In genomic region chrX:40121618-40122017, GRCh38 we compare ENCODE assay signal across 23 cellular contexts. TPM values are rescaled to one million over a fixed set of nuclear protein-coding genes. Genes with fewer than 3 reads are reported as not detected.
DNase-seq lines count a peak whose midpoint lies in the region; ATAC-seq and TF ChIP-seq lines count a peak whose summit lies in the region.
"Had no signal": no experiment of that assay in that cellular context is flagged by ENCODE, and none has a peak within 500 bp of the region (broad histone marks: within the 10 kb centered on the region; RNA-seq: fewer than 3 reads in every experiment).

No MANE protein-coding gene starts in this region.

- TF ChIP-seq POLR2A in heart left ventricle (IDR thresholded peaks at IDR 0.05) = no peak

- POLR2A ChIA-PET in PC-9 (lab: Charles Lee; ENCODE audit: unreplicated experiment) = no interaction called here

- no peak overlapping the region for H2AFZ ChIP-seq in PC-9
- H2AFZ ChIP-seq: GM23338 had no signal

- no peaks in the 10 kb centered on the region for H3K36me3 Mint-ChIP-seq in stimulated activated memory B cell treated with anti-CD40 and anti-IgM and Interleukin-4, amounts not matched to agents 10 μg/mL and 1 μg/mL and 100 μg/mL, for 72 hours
- H3K36me3 Mint-ChIP-seq: T-cell had no signal

- TF ChIP-seq CTCF in HL-60 (IDR thresholded peaks at IDR 0.05; ENCODE audit: insufficient read depth, low read length) = no peak
- no peak for TF ChIP-seq CTCF in PC-9 (conservative IDR thresholded peaks at IDR 0.05)
- no peak for TF ChIP-seq CTCF in heart left ventricle (IDR thresholded peaks at IDR 0.05)

- ATAC-seq in stimulated activated memory B cell treated with anti-CD40 and anti-IgM and Interleukin-4, amounts not matched to agents 10 μg/mL and 1 μg/mL and 100 μg/mL, for 72 hours = no peak
- ATAC-seq in heart left ventricle = no peak
- ATAC-seq: GM23338, T-cell had no signal

- H3K4me1 Mint-ChIP-seq in stimulated activated memory B cell treated with anti-CD40 and anti-IgM and Interleukin-4, amounts not matched to agents 10 μg/mL and 1 μg/mL and 100 μg/mL, for 72 hours = peaks cover 15% of the 10 kb centered on the region

- H4K20me1 ChIP-seq in PC-9 (ENCODE audit: insufficient read depth) = no peaks in the 10 kb centered on the region

- intact Hi-C loops in PC-9 (cut with micrococcal nuclease; ENCODE audit: unreplicated experiment) = no loop called here
- intact Hi-C loops in heart left ventricle (cut with DNase I) = no loop called here

- H3K79me2 ChIP-seq in PC-9 (ENCODE audit: low read depth) = no peaks in the 10 kb centered on the region

- peak overlapping the region; percentile 34; the same call in 1 of the 2 replicates for H3K4me2 ChIP-seq in PC-9
- H3K4me2 ChIP-seq: GM23338 had no signal

- CTCF ChIA-PET in PC-9 (lab: Charles Lee) = no interaction called here

- no peaks in the 10 kb centered on the region for H3K27me3 ChIP-seq in HL-60 (ENCODE audit: insufficient read depth, poor library complexity, severe bottlenecking)
- no peaks in the 10 kb centered on the region for H3K27me3 ChIP-seq in PC-9 (ENCODE audit: insufficient read depth, low read depth)
- peaks cover 0 to 6% (median 0%) of the 10 kb centered on the region in 9 donors for H3K27me3 ChIP-seq in heart left ventricle

- H3K9me3 ChIP-seq in PC-9 (ENCODE audit: insufficient read depth, low read depth) (no peaks in the 10 kb centered on the region), heart left ventricle (no peaks in the 10 kb centered on the region)

- no peaks in the 10 kb centered on the region for H3K27me3 Mint-ChIP-seq in stimulated activated memory B cell treated with anti-CD40 and anti-IgM and Interleukin-4, amounts not matched to agents 10 μg/mL and 1 μg/mL and 100 μg/mL, for 72 hours

- DNase-seq in NCI-H2029 treated with DMSO at 0.1 percent for 48 hours (lab: John Stamatoyannopoulos, UW) = peak; percentile 60
- no peak for DNase-seq in NCI-H2029 (lab: John Stamatoyannopoulos, UW)
- DNase-seq in HL-60 (ENCODE audit: low read depth in 1 of 2, low spot score in 1 of 2) = no peak
- no peak for DNase-seq in PC-9
- DNase-seq in heart left ventricle = no peak
- DNase-seq in NCI-H446 (lab: John Stamatoyannopoulos, UW) = no peak
- no peak for DNase-seq in DMS79 treated with DMSO at 0.1 percent for 48 hours (lab: John Stamatoyannopoulos, UW)
- DNase-seq: 8988T, ACHN, H9, HFFc6, Karpas-422, NCI-H1092 treated with DMSO at 0.1 percent for 48 hours, NCI-H1436, NCI-H187, NCI-H2107, NCI-H524 treated with DMSO at 0.1 percent for 48 hours, NCI-H774, SHP77, T-cell had no signal

- H3K4me3 ChIP-seq in HL-60 (replicated peaks; ENCODE audit: insufficient read depth, low read length) (no peak overlapping the region), PC-9 (no peak overlapping the region), heart left ventricle (no peak overlapping the region)
- H3K4me3 ChIP-seq: GM23338 had no signal

- BruUV-seq in PC-9 (replicated peaks; lab: Mats Ljungman, UMichigan) = no TSS peak

- no peaks in the 10 kb centered on the region; the same call in 1 of the 2 replicates for H3F3A ChIP-seq in PC-9 (ENCODE audit: insufficient read depth, low read depth)

- no peaks in the 10 kb centered on the region for H3K9me2 ChIP-seq in PC-9 (ENCODE audit: insufficient read depth)

- peak overlapping the region; percentile 15 for H3K27ac Mint-ChIP-seq in stimulated activated memory B cell treated with anti-CD40 and anti-IgM and Interleukin-4, amounts not matched to agents 10 μg/mL and 1 μg/mL and 100 μg/mL, for 72 hours
- H3K27ac Mint-ChIP-seq: GM23338, H9, HFFc6 had no signal

- H3K9me3 Mint-ChIP-seq in stimulated activated memory B cell treated with anti-CD40 and anti-IgM and Interleukin-4, amounts not matched to agents 10 μg/mL and 1 μg/mL and 100 μg/mL, for 72 hours = no peaks in the 10 kb centered on the region
- H3K9me3 Mint-ChIP-seq: GM23338, HFFc6, T-cell had no signal

- H3K4me1 ChIP-seq in PC-9 (replicated peaks; ENCODE audit: insufficient read depth) = peaks cover 9% of the 10 kb centered on the region; the same call in 1 of the 2 replicates
- no peaks in the 10 kb centered on the region for H3K4me1 ChIP-seq in heart left ventricle

- WGBS in heart left ventricle, 4 donors = 82 to 97% (median 92%) methylated on average over 5 of the region's 5 CpGs

- H3K27ac ChIP-seq in HL-60 (replicated peaks) (peak overlapping the region; percentile 38), PC-9 (peak overlapping the region; percentile 64), heart left ventricle (no peak overlapping the region)
- H3K27ac ChIP-seq: RWPE1 had no signal

- no peak overlapping the region for H3K4me3 Mint-ChIP-seq in stimulated activated memory B cell treated with anti-CD40 and anti-IgM and Interleukin-4, amounts not matched to agents 10 μg/mL and 1 μg/mL and 100 μg/mL, for 72 hours
- H3K4me3 Mint-ChIP-seq: GM23338, HFFc6, T-cell had no signal

- no peaks in the 10 kb centered on the region for H3K36me3 ChIP-seq in PC-9 (ENCODE audit: low read depth)
- H3K36me3 ChIP-seq in heart left ventricle = no peaks in the 10 kb centered on the region

RNA-seq across cellular contexts. Expression of gene BCOR, which starts 23.9 kb away (rescaled TPM):
- total RNA-seq in PC-9 (2021) = 0.68 and 1.5 TPM in 2 replicates
- total RNA-seq in heart left ventricle = 10 to 100 TPM; 11.3 to 40.1 (median 19.5) TPM
- polyA plus RNA-seq in heart left ventricle = 10 to 100 TPM in 1 of 2 donors, 1 to 10 TPM in 1; 6.7 to 15.5 TPM

Comparison
In these comparisons a context has a peak if more than half of its experiments do, and no peak if none do; other contexts are left out.
1. H3K27ac ChIP-seq: peak in HL-60 (single experiment) and PC-9 (single experiment); none in heart left ventricle (0 of 12).